8 cellular contexts compared by ENCODE assay signal in the genomic region with DNA sequence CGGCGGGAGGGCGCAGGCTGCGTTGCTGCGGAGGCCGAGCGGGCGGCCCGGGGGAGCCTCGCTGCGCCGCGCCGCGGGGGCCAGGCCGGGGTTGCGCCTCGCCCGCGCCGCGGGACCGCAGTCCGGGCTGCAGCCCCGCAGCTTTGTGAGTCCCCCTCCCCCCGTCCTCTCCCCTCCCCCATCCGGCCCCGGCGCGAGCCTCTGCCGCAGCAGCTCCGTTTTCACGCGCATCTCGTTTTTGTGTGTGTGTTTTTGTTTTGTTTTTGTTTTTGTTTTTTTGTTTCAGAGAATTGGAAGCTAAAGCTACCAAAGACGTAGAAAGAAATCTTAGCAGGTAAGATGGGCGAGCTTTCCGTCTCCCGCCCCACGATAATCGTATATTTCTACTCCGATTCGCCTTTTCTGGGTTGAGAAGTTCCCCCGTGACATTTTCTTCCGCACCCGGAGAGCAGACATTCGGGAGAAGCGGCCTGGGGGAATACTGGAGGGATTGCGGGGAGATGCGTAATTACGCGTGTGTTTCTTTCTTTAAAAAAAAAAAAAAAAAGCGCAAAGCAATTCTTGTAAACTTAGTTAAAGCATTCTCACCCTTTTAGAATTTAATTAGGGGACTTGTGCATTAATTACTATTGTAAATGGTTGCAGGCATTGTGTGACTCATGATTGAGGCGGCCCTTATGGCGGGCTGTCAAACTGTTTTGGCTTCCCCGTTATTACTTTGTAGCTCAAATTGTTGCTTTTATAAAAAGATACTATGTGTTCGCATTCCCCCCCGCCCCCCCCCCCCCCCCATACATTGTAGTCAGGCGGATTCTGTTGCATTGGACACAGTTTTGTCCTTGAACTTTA. TPM values are rescaled to one million over a fixed set of nuclear protein-coding genes. Genes with fewer than 3 reads are reported as not detected.
DNase-seq lines count a peak whose midpoint lies in the region; ATAC-seq, FAIRE-seq and TF ChIP-seq lines count a peak whose summit lies in the region.

No MANE protein-coding gene starts in this region.

- ATAC-seq in HG02610 (IDR thresholded peaks at IDR 0.05; ENCODE audit: unreplicated experiment) (peak; percentile 24), GM19467 (IDR thresholded peaks at IDR 0.05; ENCODE audit: unreplicated experiment) (no peak)

- in situ Hi-C loops in brain microvascular endothelial cell (cut with HindIII; ENCODE audit: low pct_ligation_motif_present, low sequenced_read_pairs) = no loop called here

- TF ChIP-seq CTCF in brain microvascular endothelial cell (IDR thresholded peaks at IDR 0.05; ENCODE audit: low read depth, low read length, missing control alignments) = no peak
- no peak for TF ChIP-seq CTCF in kidney (IDR thresholded peaks at IDR 0.05; ENCODE audit: borderline replicate concordance, extremely low read depth, insufficient read depth)

- peak overlapping the region; percentile 87 for H3K27ac ChIP-seq in brain microvascular endothelial cell
- H3K27ac ChIP-seq in kidney (ENCODE audit: low read depth in 2 of 2, low read length in 2 of 2) = peak overlapping the region; percentile 79 to 97

- no peaks in the 10 kb centered on the region for H3K27me3 ChIP-seq in brain microvascular endothelial cell (replicated peaks)

- H3K4me3 ChIP-seq in brain microvascular endothelial cell (ENCODE audit: low read depth, low read length) (peak overlapping the region; percentile 81), kidney (ENCODE audit: low read length in 2 of 2) (peak overlapping the region; percentile 89 to 97)

- H3K4me1 ChIP-seq in kidney (ENCODE audit: control insufficient read depth in 1 of 2, insufficient read depth in 1 of 2, low read depth in 1 of 2, low read length in 2 of 2) = peaks cover 11 to 20% of the 10 kb centered on the region in 2 donors

- no peaks in the 10 kb centered on the region for H3K9me3 ChIP-seq in kidney (ENCODE audit: control insufficient read depth in 1 of 2, low read length in 2 of 2)

- H3K9ac ChIP-seq in kidney (ENCODE audit: low read length in 2 of 2) = peak overlapping the region; percentile 80 to 96

- intact Hi-C loops in kidney (cut with DNase I) = no loop called here

- FAIRE-seq in kidney (lab: Jason Lieb, UNC) = no peak

- DNase-seq in ELR (ENCODE audit: low read depth) (peak; percentile 53), T follicular helper cell (ENCODE audit: low read depth) (peak; percentile 30), brain microvascular endothelial cell (peak; percentile 9), kidney (no peak), NCI-H1694 treated with DMSO at 0.1 percent for 48 hours (lab: John Stamatoyannopoulos, UW) (no peak)
- DNase-seq in stimulated activated CD4-positive, alpha-beta T cell treated with anti-CD3 and anti-CD28 coated beads, Interleukin-2, amount 100 ng/mL, for 48 hours = peak; percentile 23 to 33

- peaks cover 2% of the 10 kb centered on the region for H3K36me3 ChIP-seq in brain microvascular endothelial cell (replicated peaks)
- H3K36me3 ChIP-seq in kidney (ENCODE audit: control insufficient read depth in 1 of 2, insufficient read depth in 2 of 2, low read length in 2 of 2) = no peaks in the 10 kb centered on the region

RNA-seq across cellular contexts. Expression of a gene that starts 0.7 kb away (rescaled TPM):
- total RNA-seq in kidney = 61.9 TPM
- 8.0 TPM for polyA plus RNA-seq in kidney (ENCODE audit: insufficient read depth, low read depth, low replicate concordance)

Comparison
In these comparisons a context has a peak if more than half of its experiments do, and no peak if none do; other contexts are left out.
1. DNase-seq: peak in ELR (single experiment), T follicular helper cell (single experiment), brain microvascular endothelial cell (single experiment) and stimulated activated CD4-positive, alpha-beta T cell treated with anti-CD3 and anti-CD28 coated beads, Interleukin-2, amount 100 ng/mL, for 48 hours (2 of 2); none in kidney (single experiment) and NCI-H1694 treated with DMSO at 0.1 percent for 48 hours (single experiment).